In the genomic region with DNA sequence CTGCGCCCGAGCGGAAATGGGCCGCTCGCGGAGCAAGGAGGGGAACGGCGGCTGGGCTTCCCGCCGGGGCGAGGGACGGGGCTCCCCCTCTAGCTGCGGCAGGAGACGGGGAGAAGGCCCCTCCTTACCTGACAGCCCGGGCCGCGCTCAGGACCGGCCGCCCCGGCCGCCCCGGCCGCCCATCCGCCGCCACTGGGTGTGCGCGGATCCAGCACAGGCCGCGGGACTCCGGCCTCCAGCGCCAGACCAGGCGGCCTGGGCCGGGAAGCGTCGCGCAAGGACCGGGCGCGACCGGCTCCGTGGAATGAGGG, we compare ENCODE assay signal across 8 cellular contexts. TPM values are rescaled to one million over a fixed set of nuclear protein-coding genes. Genes with fewer than 3 reads are reported as not detected.
DNase-seq lines count a peak whose midpoint lies in the region; ATAC-seq and FAIRE-seq lines count a peak whose summit lies in the region.

No MANE protein-coding gene starts in this region.

- H3K9ac ChIP-seq in skeletal muscle satellite cell (ENCODE audit: low read depth, low read length), result peak overlapping the region; percentile 91

- DNase-seq in COLO668 (lab: John Stamatoyannopoulos, UW; ENCODE audit: unreplicated experiment), result peak; percentile 51
- DNase-seq in activated T-helper 1 cell treated with anti-CD3 and anti-CD28 coated beads, Interleukin-12 subunit alpha, Interleukin-12 subunit beta, Interleukin-2, Interleukin-4 antibody, amounts not matched to agents 30 ng/mL and 10 ng/mL and 1 ng/mL, durations not matched to agents 14 hours and 24 hours and 36 hours (ENCODE audit: low spot score), result peak; percentile 38
- no peak for DNase-seq in left ventricle myocardium superior
- no peak for DNase-seq in HTR-8/SVneo (ENCODE audit: insufficient read length, low spot score)
- no peak for DNase-seq in NCI-H524 (lab: John Stamatoyannopoulos, UW)

- peak overlapping the region; percentile 90 for H3K4me3 ChIP-seq in skeletal muscle satellite cell (ENCODE audit: low read length)

- H3K27ac Mint-ChIP-seq in activated T-helper 1 cell treated with anti-CD3 and anti-CD28 coated beads, Interleukin-12 subunit alpha, Interleukin-12 subunit beta, Interleukin-2, Interleukin-4 antibody, amounts not matched to agents 30 ng/mL and 10 ng/mL and 1 ng/mL, durations not matched to agents 14 hours and 24 hours and 36 hours, result peak overlapping the region; percentile 96

- H3K4me1 Mint-ChIP-seq in activated T-helper 1 cell treated with anti-CD3 and anti-CD28 coated beads, Interleukin-12 subunit alpha, Interleukin-12 subunit beta, Interleukin-2, Interleukin-4 antibody, amounts not matched to agents 30 ng/mL and 10 ng/mL and 1 ng/mL, durations not matched to agents 14 hours and 24 hours and 36 hours (ENCODE audit: low read depth), result peaks cover 22% of the 10 kb centered on the region

- H3K4me1 ChIP-seq in skeletal muscle satellite cell (ENCODE audit: control insufficient read depth, insufficient read depth, low read length), result peaks cover 27% of the 10 kb centered on the region

- no peaks in the 10 kb centered on the region for H3K27me3 Mint-ChIP-seq in activated T-helper 1 cell treated with anti-CD3 and anti-CD28 coated beads, Interleukin-12 subunit alpha, Interleukin-12 subunit beta, Interleukin-2, Interleukin-4 antibody, amounts not matched to agents 30 ng/mL and 10 ng/mL and 1 ng/mL, durations not matched to agents 14 hours and 24 hours and 36 hours (ENCODE audit: insufficient read depth)

- H3K4me2 ChIP-seq in skeletal muscle satellite cell (ENCODE audit: low read length), result peak overlapping the region; percentile 85

- intact Hi-C loops in activated T-helper 1 cell treated with anti-CD3 and anti-CD28 coated beads, Interleukin-12 subunit alpha, Interleukin-12 subunit beta, Interleukin-2, Interleukin-4 antibody, amounts not matched to agents 30 ng/mL and 10 ng/mL and 1 ng/mL, durations not matched to agents 14 hours and 24 hours and 36 hours (cut with micrococcal nuclease), result loop anchor here (1.0 to 10.0 kb wide), 13 partner anchors 8 to 1993 kb away; a partner anchor contains a TSS
- intact Hi-C loops in left ventricle myocardium superior (cut with micrococcal nuclease), result no loop called here

- H3K4me3 Mint-ChIP-seq in activated T-helper 1 cell treated with anti-CD3 and anti-CD28 coated beads, Interleukin-12 subunit alpha, Interleukin-12 subunit beta, Interleukin-2, Interleukin-4 antibody, amounts not matched to agents 30 ng/mL and 10 ng/mL and 1 ng/mL, durations not matched to agents 14 hours and 24 hours and 36 hours, result peak overlapping the region; percentile 88

- no peaks in the 10 kb centered on the region for H3K27me3 ChIP-seq in skeletal muscle satellite cell (ENCODE audit: control insufficient read depth, insufficient read depth, low read length)

- FAIRE-seq in HTR-8/SVneo (lab: Jason Lieb, UNC), result no peak

- ATAC-seq in GM19452 (IDR thresholded peaks at IDR 0.05; ENCODE audit: unreplicated experiment), result peak; percentile 42
- ATAC-seq in HG03442 (IDR thresholded peaks at IDR 0.05; ENCODE audit: unreplicated experiment), result peak; percentile 29
- ATAC-seq in left ventricle myocardium superior, result peak; percentile 72

- peaks cover 2% of the 10 kb centered on the region for H3K36me3 Mint-ChIP-seq in activated T-helper 1 cell treated with anti-CD3 and anti-CD28 coated beads, Interleukin-12 subunit alpha, Interleukin-12 subunit beta, Interleukin-2, Interleukin-4 antibody, amounts not matched to agents 30 ng/mL and 10 ng/mL and 1 ng/mL, durations not matched to agents 14 hours and 24 hours and 36 hours (ENCODE audit: low read depth)

- no peaks in the 10 kb centered on the region for H3K36me3 ChIP-seq in skeletal muscle satellite cell (ENCODE audit: insufficient read depth, low read length)

- H3K9me3 ChIP-seq in skeletal muscle satellite cell (replicated peaks; ENCODE audit: low read length), result no peaks in the 10 kb centered on the region

- no peaks in the 10 kb centered on the region for H3K9me3 Mint-ChIP-seq in activated T-helper 1 cell treated with anti-CD3 and anti-CD28 coated beads, Interleukin-12 subunit alpha, Interleukin-12 subunit beta, Interleukin-2, Interleukin-4 antibody, amounts not matched to agents 30 ng/mL and 10 ng/mL and 1 ng/mL, durations not matched to agents 14 hours and 24 hours and 36 hours

RNA-seq across cellular contexts. Expression of a gene that starts 0.3 kb away (rescaled TPM):
- total RNA-seq in activated T-helper 1 cell treated with anti-CD3 and anti-CD28 coated beads, Interleukin-12 subunit alpha, Interleukin-12 subunit beta, Interleukin-2, Interleukin-4 antibody, amounts not matched to agents 30 ng/mL and 10 ng/mL and 1 ng/mL, durations not matched to agents 14 hours and 24 hours and 36 hours, result 37.2 and 41.3 TPM in 2 replicates
- 22.8 TPM for total RNA-seq in left ventricle myocardium superior
- 20.8 and 26.4 TPM in 2 replicates for total RNA-seq in skeletal muscle satellite cell (2012; rRNA removed)

RNA-seq across cellular contexts. Expression of a gene that starts 8.0 kb away (rescaled TPM):
- total RNA-seq in activated T-helper 1 cell treated with anti-CD3 and anti-CD28 coated beads, Interleukin-12 subunit alpha, Interleukin-12 subunit beta, Interleukin-2, Interleukin-4 antibody, amounts not matched to agents 30 ng/mL and 10 ng/mL and 1 ng/mL, durations not matched to agents 14 hours and 24 hours and 36 hours, result 214 and 229 TPM in 2 replicates
- total RNA-seq in left ventricle myocardium superior, result 8.7 TPM
- total RNA-seq in skeletal muscle satellite cell (2012; rRNA removed), result 59.0 and 86.9 TPM in 2 replicates

RNA-seq across cellular contexts. Expression of a gene that starts 38.7 kb away (rescaled TPM):
- 9.7 and 10.3 TPM in 2 replicates for total RNA-seq in activated T-helper 1 cell treated with anti-CD3 and anti-CD28 coated beads, Interleukin-12 subunit alpha, Interleukin-12 subunit beta, Interleukin-2, Interleukin-4 antibody, amounts not matched to agents 30 ng/mL and 10 ng/mL and 1 ng/mL, durations not matched to agents 14 hours and 24 hours and 36 hours
- 1.5 TPM for total RNA-seq in left ventricle myocardium superior
- total RNA-seq in skeletal muscle satellite cell (2012; rRNA removed), result 1.3 and 2.3 TPM in 2 replicates

Comparison
In these comparisons a context has a peak if more than half of its experiments do, and no peak if none do; other contexts are left out.
1. DNase-seq: peak in COLO668 (single experiment) and activated T-helper 1 cell treated with anti-CD3 and anti-CD28 coated beads, Interleukin-12 subunit alpha, Interleukin-12 subunit beta, Interleukin-2, Interleukin-4 antibody, amounts not matched to agents 30 ng/mL and 10 ng/mL and 1 ng/mL, durations not matched to agents 14 hours and 24 hours and 36 hours (single experiment); none in left ventricle myocardium superior (single experiment), HTR-8/SVneo (single experiment) and NCI-H524 (0 of 2).
2. RNA of a gene that starts 8.0 kb away (total RNA-seq): 214 to 229 TPM in activated T-helper 1 cell treated with anti-CD3 and anti-CD28 coated beads, Interleukin-12 subunit alpha, Interleukin-12 subunit beta, Interleukin-2, Interleukin-4 antibody, amounts not matched to agents 30 ng/mL and 10 ng/mL and 1 ng/mL, durations not matched to agents 14 hours and 24 hours and 36 hours; 8.7 TPM in left ventricle myocardium superior (single experiment); every median in the first group is over 10 times any median in the second.
3. Peak in every context shown above with its lines, with median percentiles within 50 percentile points of each other: ATAC-seq.